ENCODE assay signal across 8 cellular contexts in the genomic region with DNA sequence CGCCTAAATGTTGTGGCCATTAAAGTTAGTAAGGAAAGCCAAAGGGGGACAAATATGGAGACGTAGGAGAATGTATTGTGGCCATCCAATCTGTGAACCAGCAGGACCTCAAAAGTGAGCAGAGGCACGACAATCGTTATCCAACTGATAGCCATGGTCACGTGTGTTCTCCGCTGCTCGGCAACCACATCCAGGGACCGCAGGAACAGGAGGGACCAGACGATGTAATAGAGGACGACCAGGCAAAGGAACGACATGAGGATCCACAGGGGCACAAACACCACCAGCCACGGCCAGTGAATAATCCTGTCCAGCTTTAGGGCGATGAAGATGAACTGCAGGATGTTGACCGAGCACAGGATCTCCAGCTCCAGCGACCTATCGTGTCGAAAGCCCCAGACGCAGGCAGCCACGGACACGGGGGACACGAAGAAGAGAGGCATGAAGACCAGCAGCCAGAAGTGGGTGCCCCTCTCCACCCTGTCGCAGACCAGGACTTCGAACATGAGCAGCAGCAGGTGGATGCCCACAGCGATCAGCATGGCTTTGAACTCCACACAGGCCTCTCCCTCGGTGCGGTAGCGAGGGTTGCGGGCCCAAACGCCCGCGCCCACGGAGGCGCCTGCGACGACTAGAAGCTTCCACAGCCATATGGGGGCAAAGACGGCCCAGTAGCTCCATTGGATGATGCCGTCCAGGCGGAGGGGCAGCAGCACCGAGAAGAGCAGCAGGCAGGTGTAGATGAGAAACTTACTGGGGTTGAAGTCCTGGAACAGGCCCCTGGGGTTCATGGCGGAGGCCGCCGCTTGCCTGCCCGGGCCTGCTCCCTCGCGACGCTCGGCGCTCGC. TPM values are rescaled to one million over a fixed set of nuclear protein-coding genes. Genes with fewer than 3 reads are reported as not detected.
DNase-seq lines count a peak whose midpoint lies in the region; ATAC-seq, FAIRE-seq and TF ChIP-seq lines count a peak whose summit lies in the region.

No MANE protein-coding gene starts in this region.

- peaks cover 53% of the 10 kb centered on the region for H3K4me1 Mint-ChIP-seq in activated naive CD4-positive, alpha-beta T cell treated with anti-CD3 and anti-CD28 coated beads, Interleukin-2, amount 50 U/mL, for 24 hours
- peaks cover 24% of the 10 kb centered on the region for H3K4me1 Mint-ChIP-seq in mesothelial cell of epicardium

- no peak for FAIRE-seq in bronchial epithelial cell (lab: Jason Lieb, UNC)

- no peak for ATAC-seq in GM18907 (IDR thresholded peaks at IDR 0.05; ENCODE audit: unreplicated experiment)

- peak overlapping the region; percentile 83 to 87 for H3K27ac ChIP-seq in uterus

- no peak for DNase-seq in activated naive CD4-positive, alpha-beta T cell (lab: John Stamatoyannopoulos, UW)
- DNase-seq in bronchial epithelial cell (ENCODE audit: low read depth), result no peak
- no peak for DNase-seq in mesothelial cell of epicardium (ENCODE audit: low spot score in 2 of 2, unreplicated experiment in 2 of 2)
- DNase-seq in uterus, result no peak
- DNase-seq in RKO (ENCODE audit: low spot score), result no peak
- DNase-seq in SIG-M5 (lab: John Stamatoyannopoulos, UW), result no peak

- peaks cover 4% of the 10 kb centered on the region for H3K9me3 Mint-ChIP-seq in activated naive CD4-positive, alpha-beta T cell treated with anti-CD3 and anti-CD28 coated beads, Interleukin-2, amount 50 U/mL, for 24 hours
- H3K9me3 Mint-ChIP-seq in mesothelial cell of epicardium, result peaks cover 8% of the 10 kb centered on the region

- H3K36me3 Mint-ChIP-seq in activated naive CD4-positive, alpha-beta T cell treated with anti-CD3 and anti-CD28 coated beads, Interleukin-2, amount 50 U/mL, for 24 hours, result peaks cover 32% of the 10 kb centered on the region
- H3K36me3 Mint-ChIP-seq in mesothelial cell of epicardium, result peaks cover 40% of the 10 kb centered on the region

- H3K27ac Mint-ChIP-seq in activated naive CD4-positive, alpha-beta T cell treated with anti-CD3 and anti-CD28 coated beads, Interleukin-2, amount 50 U/mL, for 24 hours, result peak overlapping the region; percentile 84
- no peak overlapping the region for H3K27ac Mint-ChIP-seq in mesothelial cell of epicardium

- no peaks in the 10 kb centered on the region for H3K27me3 Mint-ChIP-seq in activated naive CD4-positive, alpha-beta T cell treated with anti-CD3 and anti-CD28 coated beads, Interleukin-2, amount 50 U/mL, for 24 hours
- H3K27me3 Mint-ChIP-seq in mesothelial cell of epicardium (ENCODE audit: low read depth), result peaks cover 20% of the 10 kb centered on the region

- TF ChIP-seq POLR2A in uterus (IDR thresholded peaks at IDR 0.05), result no peak

- no peaks in the 10 kb centered on the region for H3K4me1 ChIP-seq in uterus

- H3K27me3 ChIP-seq in bronchial epithelial cell (ENCODE audit: control insufficient read depth, insufficient read depth, low read length) (no peaks in the 10 kb centered on the region), uterus (no peaks in the 10 kb centered on the region)

- intact Hi-C loops in uterus (cut with DNase I; ENCODE audit: low total_unique reads), result loop anchor here (10.0 kb wide), 1 partner anchor 92 kb away; no protein-coding TSS in a partner anchor

- H3K4me3 ChIP-seq in bronchial epithelial cell (ENCODE audit: low read depth, low read length) (peak overlapping the region; percentile 49), uterus (peak overlapping the region; percentile 57 to 58)

- H3K9me3 ChIP-seq in uterus, result no peaks in the 10 kb centered on the region

- H3K36me3 ChIP-seq in bronchial epithelial cell (ENCODE audit: control insufficient read depth, insufficient read depth, low read length) (peaks cover 5% of the 10 kb centered on the region), uterus (no peaks in the 10 kb centered on the region)

- no peak for TF ChIP-seq CTCF in bronchial epithelial cell (IDR thresholded peaks at IDR 0.05; ENCODE audit: insufficient read depth, low read length, severe bottlenecking)
- no peak for TF ChIP-seq CTCF in mesothelial cell of epicardium (IDR thresholded peaks at IDR 0.05; ENCODE audit: unreplicated experiment)
- TF ChIP-seq CTCF in uterus (IDR thresholded peaks at IDR 0.05), result no peak

- peak overlapping the region; percentile 85 for H3K4me3 Mint-ChIP-seq in activated naive CD4-positive, alpha-beta T cell treated with anti-CD3 and anti-CD28 coated beads, Interleukin-2, amount 50 U/mL, for 24 hours
- H3K4me3 Mint-ChIP-seq in mesothelial cell of epicardium, result peak overlapping the region; percentile 65

RNA-seq across cellular contexts. Expression of a gene that starts 0.8 kb away (rescaled TPM):
- total RNA-seq in bronchial epithelial cell (20.8 and 21.5 TPM in 2 replicates), mesothelial cell of epicardium (27.8 to 28.6 TPM (median 27.9 TPM) in 3 replicates), uterus (10 to 100 TPM; 11.5 to 34.6 (median 22.0) TPM)

RNA-seq across cellular contexts. Expression of a gene that starts 30.2 kb away (rescaled TPM):
- 52.7 and 70.0 TPM in 2 replicates for total RNA-seq in bronchial epithelial cell
- 25.1 to 25.9 TPM (median 25.3 TPM) in 3 replicates for total RNA-seq in mesothelial cell of epicardium
- total RNA-seq in uterus, result 10 to 100 TPM; 54.1 to 96.7 (median 78.2) TPM
